ENCODE assay signal across 1 cellular context in genomic region chr7:126185959-126186580, GRCh38.
TF ChIP-seq lines count a peak whose summit lies in the region.

No MANE protein-coding gene starts in this region.

TF ChIP-seq in GM23338, 12 proteins besides CTCF, POLR2A, EP300 and RAD21 (continued from another document):
- TF ChIP-seq, protein P1, sequence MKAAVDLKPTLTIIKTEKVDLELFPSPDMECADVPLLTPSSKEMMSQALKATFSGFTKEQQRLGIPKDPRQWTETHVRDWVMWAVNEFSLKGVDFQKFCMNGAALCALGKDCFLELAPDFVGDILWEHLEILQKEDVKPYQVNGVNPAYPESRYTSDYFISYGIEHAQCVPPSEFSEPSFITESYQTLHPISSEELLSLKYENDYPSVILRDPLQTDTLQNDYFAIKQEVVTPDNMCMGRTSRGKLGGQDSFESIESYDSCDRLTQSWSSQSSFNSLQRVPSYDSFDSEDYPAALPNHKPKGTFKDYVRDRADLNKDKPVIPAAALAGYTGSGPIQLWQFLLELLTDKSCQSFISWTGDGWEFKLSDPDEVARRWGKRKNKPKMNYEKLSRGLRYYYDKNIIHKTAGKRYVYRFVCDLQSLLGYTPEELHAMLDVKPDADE (IDR thresholded peaks at IDR 0.05), result no peak
- TF ChIP-seq STAT1 (IDR thresholded peaks at IDR 0.05; ENCODE audit: unreplicated experiment), result no peak
- no peak for TF ChIP-seq NANOG (IDR thresholded peaks at IDR 0.05; ENCODE audit: borderline replicate concordance)
- TF ChIP-seq EZH2 (IDR thresholded peaks at IDR 0.05; ENCODE audit: low read depth, unreplicated experiment), result no peak
- no peak for TF ChIP-seq EZH2phosphoT487 (IDR thresholded peaks at IDR 0.05; ENCODE audit: unreplicated experiment)
- no peak for TF ChIP-seq CREB1 (CRISPR knock-in tag; IDR thresholded peaks at IDR 0.05; ENCODE audit: low read depth)
- TF ChIP-seq ZNF331 (CRISPR knock-in tag; IDR thresholded peaks at IDR 0.05; ENCODE audit: low read depth), result no peak
TF ChIP-seq in GM23338: peak in this region for 0.
